9 cellular contexts compared by ENCODE assay signal in the genomic region with DNA sequence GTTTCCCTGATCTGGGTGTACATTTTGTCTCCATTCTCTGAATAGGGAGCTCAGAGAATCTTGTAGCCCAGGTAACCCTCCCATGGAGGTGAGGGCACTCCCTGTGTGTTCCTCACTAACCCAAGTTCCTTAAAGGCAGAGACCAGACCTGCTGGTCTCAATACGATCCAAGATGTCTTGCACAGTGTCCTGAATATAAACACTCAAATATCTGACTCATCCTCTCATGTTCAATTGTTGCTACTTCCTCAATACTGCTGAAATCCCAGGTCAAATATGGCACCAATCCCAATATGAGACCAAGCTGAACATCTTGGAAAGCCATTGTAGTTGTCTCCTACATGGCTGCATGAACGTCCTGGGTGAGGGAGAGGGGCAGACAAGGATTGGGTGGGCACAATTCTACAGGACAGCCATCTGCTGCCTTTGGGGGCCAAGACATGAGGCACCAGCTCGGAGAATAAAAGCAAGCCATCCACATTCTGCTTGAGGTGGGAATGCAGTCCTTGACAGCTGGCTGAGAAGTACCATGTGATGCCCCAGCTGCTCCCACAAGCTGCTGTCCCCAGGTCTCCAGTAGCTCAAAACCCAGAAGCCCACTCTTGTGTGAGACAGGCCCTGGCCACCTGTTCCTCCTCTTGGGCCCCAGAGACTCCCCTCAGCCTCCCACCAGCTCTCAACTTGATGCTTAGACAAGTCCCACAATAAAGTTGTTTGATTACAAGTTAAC. TPM values are rescaled to one million over a fixed set of nuclear protein-coding genes. Genes with fewer than 3 reads are reported as not detected.
A peak's percentile ranks its signal among the peaks of the same experiment; 100 is the strongest.
DNase-seq lines count a peak whose midpoint lies in the region; ATAC-seq, FAIRE-seq and TF ChIP-seq lines count a peak whose summit lies in the region.
"Had no signal": no experiment of that assay in that cellular context is flagged by ENCODE, and none has a peak within 500 bp of the region (broad histone marks: within the 10 kb centered on the region; RNA-seq: fewer than 3 reads in every experiment).

No MANE protein-coding gene starts in this region.

- no peak for TF ChIP-seq CTCF in OCI-LY7 (conservative IDR thresholded peaks at IDR 0.05; ENCODE audit: low read length)

- CTCF ChIA-PET in OCI-LY7 (lab: Charles Lee; ENCODE audit: unreplicated experiment): interaction anchor here (0.5 to 1.9 kb wide), 5 partner anchors 8 to 73 kb away, joined by 3 to 9 read pairs (median 3); no protein-coding TSS in a partner anchor

- DNase-seq in HT1080 (ENCODE audit: low read depth): peak; percentile 50
- DNase-seq in OCI-LY7 (ENCODE audit: low spot score): peak; percentile 39
- no peak for DNase-seq in small intestine
- DNase-seq in islet precursor cell: no peak
- DNase-seq in HUDEP-2 (lab: John Stamatoyannopoulos, UW; ENCODE audit: unreplicated experiment in 76 of 76): no peak

- ATAC-seq in HG03439 (IDR thresholded peaks at IDR 0.05; ENCODE audit: unreplicated experiment) (no peak), GM18520 (IDR thresholded peaks at IDR 0.05; ENCODE audit: unreplicated experiment) (no peak)
- ATAC-seq: body of pancreas had no signal

- H3K79me2 ChIP-seq in OCI-LY7 (ENCODE audit: insufficient read depth, low read depth, low read length): peaks cover 90% of the 10 kb centered on the region

- H3K9me3 ChIP-seq in OCI-LY7 (ENCODE audit: low read length): no peaks in the 10 kb centered on the region
- H3K9me3 ChIP-seq in esophagus (ENCODE audit: control insufficient read depth in 2 of 2, insufficient read depth in 1 of 2, low read depth in 1 of 2, low read length in 1 of 2): no peaks in the 10 kb centered on the region
- H3K9me3 ChIP-seq in small intestine (ENCODE audit: control insufficient read depth, low read depth): no peaks in the 10 kb centered on the region
- H3K9me3 ChIP-seq: body of pancreas had no signal

- H3K4me2 ChIP-seq in OCI-LY7 (ENCODE audit: low read length): peak overlapping the region; percentile 75

- WGBS in esophagus, 2 donors: 64 to 83% methylated on average over 3 of the region's 3 CpGs
- 67 to 78% (median 78%) methylated on average over 3 of the region's 3 CpGs for WGBS in small intestine, 3 donors

- H2AFZ ChIP-seq in OCI-LY7 (ENCODE audit: low read length): no peak overlapping the region

- no peak for FAIRE-seq in small intestine (lab: Jason Lieb, UNC)

- POLR2A ChIA-PET in OCI-LY7 (lab: Charles Lee): interaction anchor here (0.6 to 5.6 kb wide), 8 partner anchors 8 to 182 kb away, joined by 3 to 53 read pairs (median 6); a partner anchor contains a TSS

- no peaks in the 10 kb centered on the region for H4K20me1 ChIP-seq in OCI-LY7 (ENCODE audit: insufficient read depth, low read length)

- intact Hi-C loops in OCI-LY7 (cut with micrococcal nuclease; ENCODE audit: unreplicated experiment): no loop called here

- H3K36me3 ChIP-seq in OCI-LY7 (ENCODE audit: insufficient read depth, low read length): no peaks in the 10 kb centered on the region
- H3K36me3 ChIP-seq in esophagus (ENCODE audit: control insufficient read depth in 2 of 2, insufficient read depth in 2 of 2, low read length in 1 of 2): no peaks in the 10 kb centered on the region
- no peaks in the 10 kb centered on the region for H3K36me3 ChIP-seq in small intestine (ENCODE audit: control insufficient read depth in 2 of 2, insufficient read depth in 2 of 2, low read length in 2 of 2)

- H3K4me1 ChIP-seq in OCI-LY7 (ENCODE audit: insufficient read depth, low read length, poor library complexity, severe bottlenecking) (peaks cover 91% of the 10 kb centered on the region), esophagus (ENCODE audit: control insufficient read depth in 2 of 2, insufficient read depth in 2 of 2, low read length in 1 of 2) (peaks cover 16 to 32% of the 10 kb centered on the region in 2 donors), small intestine (ENCODE audit: control insufficient read depth in 2 of 2, insufficient read depth in 1 of 2, low read depth in 1 of 2, low read length in 1 of 2) (peaks cover 19 to 51% of the 10 kb centered on the region in 2 donors)

- H3K27ac ChIP-seq in OCI-LY7 (ENCODE audit: low read depth, low read length, poor library complexity, severe bottlenecking) (peak overlapping the region; percentile 81), esophagus (ENCODE audit: low read depth in 2 of 2, low read length in 1 of 2) (peak overlapping the region; percentile 38 to 62), small intestine (ENCODE audit: low read depth in 1 of 2, low read length in 1 of 2) (peak overlapping the region; percentile 9 to 60)

- no peaks in the 10 kb centered on the region for H3K9me2 ChIP-seq in OCI-LY7 (ENCODE audit: insufficient read depth, low read length)

- no TSS peak for BruUV-seq in OCI-LY7 (replicated peaks; lab: Mats Ljungman, UMichigan)

- H3K4me3 ChIP-seq in OCI-LY7 (ENCODE audit: low read depth, low read length, poor library complexity, severe bottlenecking) (no peak overlapping the region), esophagus (ENCODE audit: low read depth in 1 of 2, low read length in 2 of 2) (no peak overlapping the region), small intestine (ENCODE audit: low read depth in 1 of 2, low read length in 2 of 2) (no peak overlapping the region)
- H3K4me3 ChIP-seq: body of pancreas had no signal

- H3K27me3 ChIP-seq in esophagus (ENCODE audit: control insufficient read depth in 1 of 2, insufficient read depth in 2 of 2, low read length in 2 of 2): no peaks in the 10 kb centered on the region
- H3K27me3 ChIP-seq in small intestine (ENCODE audit: control insufficient read depth in 2 of 2, insufficient read depth in 2 of 2, low read length in 2 of 2): no peaks in the 10 kb centered on the region
- H3K27me3 ChIP-seq: body of pancreas had no signal

RNA-seq across cellular contexts. Expression of a gene that starts 18.2 kb away (rescaled TPM):
- total RNA-seq in HT1080 (2014; rRNA removed; shearing (Covaris generic)): 13.3 and 15.9 TPM in 2 replicates
- 13.0 and 13.5 TPM in 2 replicates for polyA plus RNA-seq in HT1080 (2015; cell fraction: cytosol; rRNA removed)
- 43.3 and 55.2 TPM in 2 replicates for polyA plus RNA-seq in HT1080 (2015; cell fraction: nucleus; rRNA removed)
- total RNA-seq in OCI-LY7 (2014; rRNA removed; shearing (Covaris generic)): 22.8 and 30.9 TPM in 2 replicates
- 38.2 and 41.5 TPM in 2 replicates for total RNA-seq in OCI-LY7 (2022)
- 1 to 10 TPM; 5.1 to 7.0 TPM for polyA plus RNA-seq in esophagus
- 10 to 100 TPM in 1 of 3 donors, 1 to 10 TPM in 2; 7.6 to 16.0 (median 7.8) TPM for polyA plus RNA-seq in small intestine

RNA-seq across cellular contexts. Expression of a gene that starts 33.1 kb away (rescaled TPM):
- total RNA-seq in HT1080 (2014; rRNA removed; shearing (Covaris generic)): not detected in 2 replicates
- not detected in 2 replicates for polyA plus RNA-seq in HT1080 (2015; cell fraction: cytosol; rRNA removed)
- polyA plus RNA-seq in HT1080 (2015; cell fraction: nucleus; rRNA removed): not detected in 2 replicates
- not detected in 2 replicates for total RNA-seq in OCI-LY7 (2014; rRNA removed; shearing (Covaris generic))
- total RNA-seq in OCI-LY7 (2022): not detected in 2 replicates
- polyA plus RNA-seq in esophagus: not detected
- polyA plus RNA-seq in small intestine: 1 to 10 TPM; 1.7 to 3.8 (median 2.9) TPM
- total RNA-seq: body of pancreas had no signal

Comparison
In these comparisons a context has a peak if more than half of its experiments do, and no peak if none do; other contexts are left out.
1. DNase-seq: peak in HT1080 (single experiment) and OCI-LY7 (single experiment); none in small intestine (single experiment), islet precursor cell (single experiment) and HUDEP-2 (0 of 76).
2. Peak in every context shown above with its lines, with median percentiles within 50 percentile points of each other: H3K27ac ChIP-seq.